Comparison of ENCODE assay signal across 8 cellular contexts in the genomic region with DNA sequence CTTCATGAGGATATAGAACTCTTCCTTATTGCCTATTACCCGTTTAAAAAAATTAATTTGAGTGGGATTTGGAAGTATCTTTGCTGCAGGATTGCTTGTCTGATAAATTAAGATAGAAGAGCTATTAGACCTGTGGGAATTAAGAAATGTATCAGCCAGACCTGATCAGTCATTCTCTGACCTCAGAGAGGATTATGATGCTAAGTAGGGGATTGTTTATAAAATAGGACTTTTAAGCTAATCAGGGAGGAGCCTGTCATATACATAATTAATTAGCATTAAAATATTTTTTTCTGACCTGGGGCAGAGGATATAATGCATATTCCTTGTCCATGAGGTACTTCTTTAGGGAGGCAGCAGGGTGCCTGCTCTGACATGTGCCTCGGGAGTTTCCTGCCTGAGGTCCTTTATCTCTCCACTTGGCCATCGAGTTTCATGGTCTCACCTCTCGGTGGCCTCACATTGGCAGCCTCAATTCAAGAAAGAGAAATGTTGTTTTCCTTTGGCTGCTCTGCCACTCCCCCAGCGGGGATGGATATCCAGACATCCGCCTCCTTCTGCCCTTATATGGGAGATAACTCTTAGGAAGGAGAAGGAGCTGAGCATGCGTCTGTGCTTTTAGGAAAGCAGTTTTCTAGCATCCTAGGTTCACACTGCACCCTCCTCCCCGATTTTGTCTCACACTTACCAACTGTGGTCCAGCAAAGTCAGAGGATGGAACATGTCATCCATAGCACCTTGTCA. TPM values are rescaled to one million over a fixed set of nuclear protein-coding genes. Genes with fewer than 3 reads are reported as not detected.
DNase-seq lines count a peak whose midpoint lies in the region; ATAC-seq lines count a peak whose summit lies in the region.

No MANE protein-coding gene starts in this region.

- ATAC-seq in sciatic nerve, result peak; percentile 84

- peak in 12 of 14 donors; percentile 36 to 94 (median 64) for DNase-seq in C1 segment of cervical spinal cord (lab: John Stamatoyannopoulos, UW)
- peak; percentile 68 for DNase-seq in NCI-H2227 (lab: John Stamatoyannopoulos, UW; ENCODE audit: unreplicated experiment)
- DNase-seq in T47D (ENCODE audit: low read depth in 1 of 2, low spot score in 1 of 2), result peak; percentile 86 to 89
- DNase-seq in sciatic nerve (ENCODE audit: low spot score), result peak; percentile 75
- no peak for DNase-seq in Kasumi-1 (lab: John Stamatoyannopoulos, UW)
- DNase-seq in stimulated activated CD4-positive, alpha-beta T cell treated with anti-CD3 and anti-CD28 coated beads, Interleukin-15, amount 100 ng/mL, for 24 hours, result no peak
- no peak for DNase-seq in CD1c-positive myeloid dendritic cell (ENCODE audit: extremely low spot score)

- H3K27me3 ChIP-seq in iPS-18a (ENCODE audit: control insufficient read depth, insufficient read depth, low read length), result peaks cover 6% of the 10 kb centered on the region

- intact Hi-C loops in sciatic nerve (cut with DNase I), result no loop called here

- peak overlapping the region; percentile 51 for H3K9ac ChIP-seq in iPS-18a (ENCODE audit: low read length)

- H3K36me3 ChIP-seq in iPS-18a (ENCODE audit: control insufficient read depth, low read depth, low read length), result peaks cover 4% of the 10 kb centered on the region

- in situ Hi-C loops in T47D (cut with HindIII; ENCODE audit: low pct_unique_long_range_greater_than_20kb, low sequenced_read_pairs), result no loop called here

- no peaks in the 10 kb centered on the region for H3K9me3 ChIP-seq in iPS-18a (ENCODE audit: control insufficient read depth, low read depth, low read length)

- H3K4me3 ChIP-seq in iPS-18a (ENCODE audit: low read length), result peak overlapping the region; percentile 77

- H3K27ac ChIP-seq in iPS-18a (ENCODE audit: low read length), result no peak overlapping the region

- H3K4me1 ChIP-seq in iPS-18a (ENCODE audit: control insufficient read depth, low read depth, low read length), result peaks cover 37% of the 10 kb centered on the region

RNA-seq across cellular contexts. Expression of a gene that starts 41.1 kb away (rescaled TPM):
- 45.2 TPM for total RNA-seq in sciatic nerve

RNA-seq across cellular contexts. Expression of a gene that starts 47.0 kb away (rescaled TPM):
- 19.4 TPM for total RNA-seq in sciatic nerve

RNA-seq across cellular contexts. Expression of a gene that starts 59.5 kb away (rescaled TPM):
- total RNA-seq in sciatic nerve, result not detected

Comparison
In these comparisons a context has a peak if more than half of its experiments do, and no peak if none do; other contexts are left out.
1. DNase-seq: peak in C1 segment of cervical spinal cord (12 of 14), NCI-H2227 (single experiment), T47D (2 of 2) and sciatic nerve (single experiment); none in Kasumi-1 (0 of 2), stimulated activated CD4-positive, alpha-beta T cell treated with anti-CD3 and anti-CD28 coated beads, Interleukin-15, amount 100 ng/mL, for 24 hours (single experiment) and CD1c-positive myeloid dendritic cell (single experiment).